ENCODE assay signal across 14 cellular contexts in the genomic region with DNA sequence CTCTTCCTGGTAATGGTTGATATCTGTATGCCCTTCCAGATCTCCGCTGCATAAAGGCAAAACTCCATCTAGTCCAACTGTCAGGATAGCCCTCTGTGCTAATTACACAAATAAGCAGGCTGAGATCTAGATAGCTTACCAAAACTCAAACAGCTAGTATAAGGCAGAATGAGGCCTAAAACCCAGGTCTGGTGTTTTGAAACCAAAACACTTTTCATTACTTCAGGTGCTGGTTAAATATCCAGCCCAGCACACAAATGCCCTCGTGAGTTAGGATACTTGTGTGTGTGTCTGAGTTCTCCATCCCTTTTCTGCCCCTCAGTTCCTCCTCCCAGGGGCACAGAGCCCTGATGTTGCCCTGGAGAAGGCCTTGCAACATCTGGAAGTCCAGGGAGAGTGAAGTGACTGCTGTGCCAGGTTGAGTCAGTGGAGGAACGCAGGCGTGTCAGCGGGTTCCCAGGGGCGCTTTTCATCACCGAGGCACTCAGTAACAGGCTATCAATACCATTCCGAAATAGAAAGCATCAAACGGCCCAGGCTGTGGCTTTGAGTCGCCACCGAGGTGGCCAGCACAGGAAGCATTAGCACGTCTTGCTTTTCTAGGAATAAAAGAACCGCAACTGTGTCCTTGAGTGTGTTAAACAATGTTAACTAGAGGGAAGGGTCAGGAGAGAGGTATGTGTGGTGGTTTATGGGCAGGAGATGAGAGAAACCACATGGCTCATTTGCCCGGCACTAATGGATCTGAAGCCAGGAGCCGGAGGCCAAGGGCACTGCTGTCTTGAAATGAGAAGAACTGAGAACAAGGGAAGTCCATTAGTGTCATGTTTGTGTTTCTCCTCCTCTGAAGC.
DNase-seq lines count a peak whose midpoint lies in the region; ATAC-seq and TF ChIP-seq lines count a peak whose summit lies in the region.
"Had no signal": no experiment of that assay in that cellular context is flagged by ENCODE, and none has a peak within 500 bp of the region (broad histone marks: within the 10 kb centered on the region; RNA-seq: fewer than 3 reads in every experiment).

No MANE protein-coding gene starts in this region.

- no peak overlapping the region for H3K4me2 ChIP-seq in neural progenitor cell
- H3K4me2 ChIP-seq: A549 had no signal

- H3K9ac ChIP-seq in neural progenitor cell: no peak overlapping the region

- intact Hi-C loops in Right ventricle myocardium superior (cut with DNase I): loop anchor here (5.0 kb wide), 1 partner anchor 206 kb away; no protein-coding TSS in a partner anchor
- intact Hi-C loops in left ventricle myocardium superior (cut with micrococcal nuclease): loop anchor here (5.0 kb wide), 1 partner anchor 206 kb away; no protein-coding TSS in a partner anchor

- no peak overlapping the region for H3K4me3 Mint-ChIP-seq in neural progenitor cell

- DNase-seq in Right ventricle myocardium superior (no peak), left ventricle myocardium superior (no peak), cerebellar cortex (ENCODE audit: low spot score) (peak; percentile 22), neural progenitor cell (ENCODE audit: low spot score) (no peak), NCI-H2081 treated with DMSO at 0.1 percent for 48 hours (lab: John Stamatoyannopoulos, UW) (no peak)
- DNase-seq in activated CD4-positive, CD25-positive, alpha-beta regulatory T cell (lab: John Stamatoyannopoulos, UW): no peak
- no peak for DNase-seq in stimulated activated naive CD4-positive, alpha-beta T cell (lab: John Stamatoyannopoulos, UW)
- DNase-seq: activated effector memory CD4-positive, alpha-beta T cell treated with Interleukin-2 at 50 U/mL for 16 hours; effector memory CD4-positive, alpha-beta T cell; GDM1; NCI-H1694 had no signal

- H3K27me3 ChIP-seq in neural progenitor cell: no peaks in the 10 kb centered on the region

- peaks cover 19% of the 10 kb centered on the region for H3F3A ChIP-seq in neural progenitor cell (ENCODE audit: low read depth)

- no peak overlapping the region for H3K4me3 ChIP-seq in neural progenitor cell
- H3K4me3 ChIP-seq: A549 had no signal

- H3K27me3 Mint-ChIP-seq in neural progenitor cell (ENCODE audit: insufficient read depth, low read depth): peaks cover 4% of the 10 kb centered on the region

- H3K79me2 ChIP-seq in neural progenitor cell (ENCODE audit: low read depth): no peaks in the 10 kb centered on the region

- H3K27ac Mint-ChIP-seq in neural progenitor cell: peak overlapping the region; percentile 76

- H3K27ac ChIP-seq in neural progenitor cell: no peak overlapping the region
- H3K27ac ChIP-seq: A549, RWPE1 had no signal

- peaks cover 23% of the 10 kb centered on the region for H3K4me1 ChIP-seq in neural progenitor cell

- peak overlapping the region; percentile 8 for H2AFZ ChIP-seq in neural progenitor cell (replicated peaks)

- no peaks in the 10 kb centered on the region for H3K36me3 Mint-ChIP-seq in neural progenitor cell

- ATAC-seq in Right ventricle myocardium superior (ENCODE audit: poor library complexity) (peak; percentile 32), left ventricle myocardium superior (no peak), HG03097 (IDR thresholded peaks at IDR 0.05; ENCODE audit: low FRiP score, unreplicated experiment) (no peak)
- ATAC-seq: A549 had no signal

- H3K4me1 Mint-ChIP-seq in neural progenitor cell: peaks cover 46% of the 10 kb centered on the region

- TF ChIP-seq CTCF in neural progenitor cell (IDR thresholded peaks at IDR 0.05): no peak

- H3K36me3 ChIP-seq in neural progenitor cell: no peaks in the 10 kb centered on the region

- H3K9me3 ChIP-seq in neural progenitor cell (ENCODE audit: low read depth): no peaks in the 10 kb centered on the region
- H3K9me3 ChIP-seq: A549 had no signal

- H4K20me1 ChIP-seq in neural progenitor cell (ENCODE audit: low read depth): no peaks in the 10 kb centered on the region

- peaks cover 2% of the 10 kb centered on the region for H3K9me3 Mint-ChIP-seq in neural progenitor cell
